In the genomic region with DNA sequence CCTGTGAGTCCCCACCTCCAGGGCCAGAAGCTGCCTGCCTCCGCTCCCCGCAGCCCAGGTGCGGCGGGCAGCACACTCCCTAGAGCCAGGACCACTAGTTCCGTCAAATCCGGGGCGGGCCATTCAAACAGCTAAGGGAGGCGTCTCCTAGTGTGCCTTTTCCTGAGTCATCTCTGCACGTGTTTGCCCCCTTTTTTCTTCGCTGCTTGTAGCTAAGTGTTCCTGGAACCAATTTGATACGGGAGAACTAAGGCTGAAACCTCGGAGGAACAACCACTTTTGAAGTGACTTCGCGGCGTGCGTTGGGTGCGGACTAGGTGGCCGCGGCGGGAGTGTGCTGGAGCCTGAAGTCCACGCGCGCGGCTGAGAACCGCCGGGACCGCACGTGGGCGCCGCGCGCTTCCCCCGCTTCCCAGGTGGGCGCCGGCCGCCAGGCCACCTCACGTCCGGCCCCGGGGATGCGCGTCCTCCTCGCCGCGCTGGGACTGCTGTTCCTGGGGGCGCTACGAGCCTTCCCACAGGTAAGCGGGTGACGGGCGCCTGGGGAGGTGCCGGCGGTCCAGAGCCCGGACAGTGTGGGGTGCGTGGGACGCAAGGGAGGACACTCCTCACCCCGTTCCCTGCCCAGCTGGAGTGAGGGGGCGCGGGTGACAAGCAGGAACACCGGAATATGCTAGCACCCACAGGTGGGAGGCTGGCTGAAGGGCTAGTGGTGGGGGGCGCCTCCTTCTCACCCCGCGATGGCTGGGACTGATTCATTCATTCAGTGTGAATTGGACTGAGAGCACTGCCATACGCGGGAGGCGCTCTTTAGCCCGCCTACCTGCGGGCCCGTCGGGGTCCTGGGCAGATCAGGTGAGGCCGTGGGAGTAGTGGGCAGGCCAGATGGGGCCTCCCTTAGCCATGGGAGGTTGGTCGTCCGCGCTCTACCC, we compare ENCODE assay signal across 1 cellular context.
A peak's percentile ranks its signal among the peaks of the same experiment; 100 is the strongest.
TF ChIP-seq lines count a peak whose summit lies in the region.

Gene TNFRSF8 (plus strand): TSS at position 163 of the 932 bp plus-strand sequence. CDS start 296 bp downstream, at position 459.

TF ChIP-seq in IMR-90, 13 proteins besides CTCF, POLR2A, EP300 and RAD21 (continued from another document):
- TF ChIP-seq MXI1 (IDR thresholded peaks at IDR 0.05; ENCODE audit: borderline replicate concordance, low read depth, low read length) (peak; percentile 73; the same call in 1 of the 2 replicates), CEBPB (IDR thresholded peaks at IDR 0.05; ENCODE audit: low read depth, low read length) (no peak)
TF ChIP-seq in IMR-90: peak in this region for 3.
